8 cellular contexts compared by ENCODE assay signal in genomic region chr1:202998836-202999750, GRCh38. TPM values are rescaled to one million over a fixed set of nuclear protein-coding genes. Genes with fewer than 3 reads are reported as not detected.
DNase-seq lines count a peak whose midpoint lies in the region; ATAC-seq, FAIRE-seq and TF ChIP-seq lines count a peak whose summit lies in the region.

No MANE protein-coding gene starts in this region.

- DNase-seq in D721Med (ENCODE audit: insufficient read length, low spot score) (no peak), SHP77 treated with DMSO at 0.1 percent for 48 hours (lab: John Stamatoyannopoulos, UW) (peak; percentile 9), germinal center (ENCODE audit: low spot score) (peak; percentile 44), sciatic nerve (ENCODE audit: low spot score) (peak; percentile 72)
- peak; percentile 65 for DNase-seq in Jurkat, Clone E6-1 (ENCODE audit: low read depth, low spot score)
- DNase-seq in activated T-helper 9 cell treated with anti-CD3 and anti-CD28 coated beads, Interleukin-2, amount 50 U/mL, for 16 hours (ENCODE audit: low read depth) = peak; percentile 23

- peak; percentile 95 for TF ChIP-seq CTCF in D721Med (IDR thresholded peaks at IDR 0.05; ENCODE audit: insufficient read depth, missing control alignments)

- peak overlapping the region; percentile 33 for H3K4me3 ChIP-seq in Jurkat, Clone E6-1 (ENCODE audit: low read length)

- FAIRE-seq in D721Med (lab: Jason Lieb, UNC) = peak; percentile 70

- intact Hi-C loops in sciatic nerve (cut with DNase I) = no loop called here

- ATAC-seq in sciatic nerve = peak; percentile 38
- no peak for ATAC-seq in GM21528 (IDR thresholded peaks at IDR 0.05; ENCODE audit: low FRiP score, unreplicated experiment)
- no peak for ATAC-seq in HG02973 (IDR thresholded peaks at IDR 0.05; ENCODE audit: unreplicated experiment)

RNA-seq across cellular contexts. Expression of gene TMEM183A, which starts 8.1 kb away (rescaled TPM):
- polyA plus RNA-seq in Jurkat, Clone E6-1 (2012; ENCODE audit: insufficient read depth, insufficient read length) = 74.9 TPM
- total RNA-seq in sciatic nerve = 40.3 TPM

RNA-seq across cellular contexts. Expression of gene PPFIA4, which starts 27.2 kb away (rescaled TPM):
- polyA plus RNA-seq in Jurkat, Clone E6-1 (2012; ENCODE audit: insufficient read depth, insufficient read length) = 9.5 TPM
- total RNA-seq in sciatic nerve = 3.1 TPM

RNA-seq across cellular contexts. Expression of gene CYB5R1, which starts 32.0 kb away (rescaled TPM):
- polyA plus RNA-seq in Jurkat, Clone E6-1 (2012; ENCODE audit: insufficient read depth, insufficient read length) = 30.8 TPM
- 49.8 TPM for total RNA-seq in sciatic nerve

RNA-seq across cellular contexts. Expression of gene ADIPOR1, which starts 41.0 kb away (rescaled TPM):
- polyA plus RNA-seq in Jurkat, Clone E6-1 (2012; ENCODE audit: insufficient read depth, insufficient read length) = 119 TPM
- 83.8 TPM for total RNA-seq in sciatic nerve
